In the genomic region with DNA sequence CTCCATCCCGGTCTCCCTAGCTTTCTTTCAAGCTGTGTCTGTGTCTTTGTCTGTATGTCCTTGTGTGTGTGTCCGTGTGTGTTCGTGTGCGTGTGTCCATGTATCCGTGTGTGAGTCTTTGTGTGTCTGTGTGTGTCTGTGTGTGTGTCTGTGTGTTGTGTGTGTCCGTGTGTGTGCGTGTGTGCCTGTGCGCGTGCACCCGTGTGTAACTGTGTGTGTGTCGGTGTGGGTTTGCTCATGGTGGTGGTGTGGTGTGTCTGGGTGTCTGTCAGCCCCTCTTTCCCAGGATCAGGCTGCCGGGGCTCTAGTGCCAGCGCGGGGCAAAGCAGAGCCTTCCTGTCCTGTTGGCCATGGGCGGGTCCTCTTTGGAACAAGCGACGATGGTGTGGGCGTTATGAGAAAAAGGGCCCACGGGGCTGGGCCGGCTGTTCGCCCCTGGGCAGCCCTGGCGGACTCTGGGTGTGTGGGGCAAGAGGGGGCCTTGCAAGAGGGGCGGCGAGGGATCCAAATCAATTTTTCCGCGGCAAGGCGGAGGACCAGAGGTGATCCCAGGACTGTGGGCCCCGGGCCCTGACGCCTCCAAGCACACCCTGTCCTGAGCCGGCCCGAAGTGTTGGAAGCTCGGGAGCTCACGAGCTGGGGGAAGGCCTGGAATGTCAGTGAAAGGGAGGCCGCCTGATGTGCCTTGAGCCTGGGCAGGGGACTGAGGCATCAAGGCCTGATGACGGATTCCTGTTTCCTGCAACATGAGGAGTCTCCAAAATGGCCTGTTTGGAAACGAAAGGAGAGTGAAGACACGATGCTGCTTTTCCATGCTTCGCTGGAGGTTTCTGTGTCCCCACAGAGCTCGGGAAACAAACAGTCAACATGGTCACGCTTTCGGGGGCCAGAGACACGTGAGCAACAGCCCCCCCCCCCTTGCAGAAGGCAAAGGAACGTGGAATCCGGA, we compare ENCODE assay signal across 20 cellular contexts.
"Had no signal": no experiment of that assay in that cellular context is flagged by ENCODE, and none has a peak within 500 bp of the region (broad histone marks: within the 10 kb centered on the region; RNA-seq: fewer than 3 reads in every experiment).

No MANE protein-coding gene starts in this region.

- H3K27me3 Mint-ChIP-seq: activated naive CD8-positive, alpha-beta T cell treated with anti-CD3 and anti-CD28 coated beads for 36 hours; activated T-cell treated with anti-CD3 and anti-CD28 coated beads, Interleukin-2, amount 50 U/mL, for 24 hours; naive B cell; progenitor cell of endocrine pancreas had no signal

- H3K4me1 Mint-ChIP-seq: activated naive CD8-positive, alpha-beta T cell treated with anti-CD3 and anti-CD28 coated beads for 36 hours; neural crest cell had no signal

- DNase-seq: activated CD4-positive, alpha-beta T cell treated with anti-CD3 and anti-CD28 coated beads for 1 hour; activated CD4-positive, alpha-beta T cell treated with anti-CD3 and anti-CD28 coated beads, Interleukin-2, amount 50 U/mL, for 1 hour; activated CD8-positive, alpha-beta memory T cell treated with anti-CD3 and anti-CD28 coated beads, Interleukin-2, amount 50 U/mL, for 4 hours; activated naive CD4-positive, alpha-beta T cell treated with Interleukin-2 at 50 U/mL for 16 hours; activated naive CD8-positive, alpha-beta T cell treated with anti-CD3 and anti-CD28 coated beads for 36 hours; activated T-cell treated with anti-CD3 and anti-CD28 coated beads, Interleukin-2, amount 50 U/mL, for 24 hours; central memory CD4-positive, alpha-beta T cell; effector memory CD4-positive, alpha-beta T cell; hippocampal formation; left cardiac atrium; mesenchymal stem cell; mucosa of descending colon; naive B cell; retina; stimulated activated CD4-positive, alpha-beta T cell treated with anti-CD3 and anti-CD28 coated beads, Interleukin-4, amount 100 ng/mL, for 1 hour; stimulated activated naive CD8-positive, alpha-beta T cell treated with anti-CD3 and anti-CD28 coated beads, Interleukin-15, Interleukin-2, amounts not matched to agents 100 U/mL and 50 U/mL, for 24 hours; T-helper 1 cell had no signal

- ATAC-seq: esophagus mucosa; left cardiac atrium; mucosa of descending colon; stimulated activated naive CD8-positive, alpha-beta T cell treated with anti-CD3 and anti-CD28 coated beads, Interleukin-15, Interleukin-2, amounts not matched to agents 100 U/mL and 50 U/mL, for 24 hours had no signal

- H3K27ac Mint-ChIP-seq: activated naive CD8-positive, alpha-beta T cell treated with anti-CD3 and anti-CD28 coated beads for 36 hours; activated T-cell treated with anti-CD3 and anti-CD28 coated beads, Interleukin-2, amount 50 U/mL, for 24 hours; naive B cell; progenitor cell of endocrine pancreas had no signal

- H3K4me3 Mint-ChIP-seq: activated naive CD8-positive, alpha-beta T cell treated with anti-CD3 and anti-CD28 coated beads for 36 hours; activated T-cell treated with anti-CD3 and anti-CD28 coated beads, Interleukin-2, amount 50 U/mL, for 24 hours; naive B cell; neural crest cell had no signal
